ENCODE assay signal across 14 cellular contexts in the genomic region with DNA sequence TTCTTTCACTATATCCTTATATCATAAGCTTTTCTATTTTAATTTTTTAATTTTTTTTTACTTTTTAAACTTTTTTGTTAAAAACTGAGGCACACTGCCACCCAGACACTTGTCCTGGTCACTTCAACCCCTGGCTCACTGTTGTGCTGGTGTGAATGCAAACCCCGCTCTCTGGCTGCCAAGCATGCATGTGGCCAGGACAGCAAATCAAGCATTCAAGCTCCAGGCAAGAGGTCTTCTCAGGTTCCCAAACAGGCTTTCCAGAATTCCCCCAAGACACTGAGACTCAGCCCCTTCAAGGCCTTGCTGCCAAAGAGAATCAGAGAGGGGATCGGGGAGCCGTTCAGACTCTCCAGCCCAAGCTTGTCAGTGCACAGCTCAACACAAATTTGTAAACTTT.
A peak's percentile ranks its signal among the peaks of the same experiment; 100 is the strongest.
DNase-seq lines count a peak whose midpoint lies in the region; ATAC-seq and TF ChIP-seq lines count a peak whose summit lies in the region.
"Had no signal": no experiment of that assay in that cellular context is flagged by ENCODE, and none has a peak within 500 bp of the region (broad histone marks: within the 10 kb centered on the region; RNA-seq: fewer than 3 reads in every experiment).

No MANE protein-coding gene starts in this region.

- no peaks in the 10 kb centered on the region for H3K36me3 Mint-ChIP-seq in glutamatergic neuron (ENCODE audit: unreplicated experiment)
- H3K36me3 Mint-ChIP-seq: CD4-positive, CD25-positive, alpha-beta regulatory T cell had no signal

- TF ChIP-seq CTCF in glutamatergic neuron (IDR thresholded peaks at IDR 0.05; ENCODE audit: partially characterized antibody, unreplicated experiment) (no peak), psoas muscle (IDR thresholded peaks at IDR 0.05) (no peak)

- no peak overlapping the region for H3K27ac Mint-ChIP-seq in glutamatergic neuron (ENCODE audit: unreplicated experiment)
- H3K27ac Mint-ChIP-seq: CD4-positive, CD25-positive, alpha-beta regulatory T cell had no signal

- intact Hi-C loops in psoas muscle (cut with DNase I) = no loop called here

- ATAC-seq in psoas muscle = peak; percentile 61 to 72 (median 65)

- peak; percentile 16 for DNase-seq in NCI-H2171 (lab: John Stamatoyannopoulos, UW)
- DNase-seq in glutamatergic neuron = peak; percentile 30
- DNase-seq in psoas muscle = no peak
- DNase-seq in GF-D8 (lab: John Stamatoyannopoulos, UW) = no peak
- no peak for DNase-seq in DMS 273 treated with DMSO at 0.1 percent for 48 hours (lab: John Stamatoyannopoulos, UW)
- no peak for DNase-seq in NCI-H2081 treated with DMSO at 0.1 percent for 48 hours (lab: John Stamatoyannopoulos, UW)
- DNase-seq: ACHN; C1 segment of cervical spinal cord; Caco-2; CD4-positive, CD25-positive, alpha-beta regulatory T cell; DMS153; DMS79 treated with DMSO at 0.1 percent for 48 hours had no signal

- WGBS in psoas muscle, 3 donors = 21 to 39% (median 24%) methylated on average over 3 of the region's 3 CpGs

- peaks cover 4% of the 10 kb centered on the region for H3K9me3 Mint-ChIP-seq in glutamatergic neuron (ENCODE audit: unreplicated experiment)
- H3K9me3 Mint-ChIP-seq: CD4-positive, CD25-positive, alpha-beta regulatory T cell had no signal

- no peaks in the 10 kb centered on the region for H3K36me3 ChIP-seq in psoas muscle (ENCODE audit: insufficient read depth in 1 of 2, low read depth in 1 of 2)
- H3K36me3 ChIP-seq: BE2C, HAP-1 had no signal

- peak overlapping the region; percentile 54 for H3K27ac ChIP-seq in psoas muscle

- peaks cover 16% of the 10 kb centered on the region for H3K4me1 ChIP-seq in psoas muscle
- H3K4me1 ChIP-seq: Caco-2, HAP-1 had no signal

- H3K27me3 ChIP-seq in psoas muscle (ENCODE audit: insufficient read depth in 3 of 3, low read length in 2 of 3) = no peaks in the 10 kb centered on the region
- H3K27me3 ChIP-seq: BE2C had no signal

- H3K4me3 ChIP-seq in psoas muscle = no peak overlapping the region
- H3K4me3 ChIP-seq: HAP-1 had no signal

- H3K9me3 ChIP-seq in psoas muscle = no peaks in the 10 kb centered on the region
- H3K9me3 ChIP-seq: BE2C, Caco-2, HAP-1 had no signal

- peaks cover 32% of the 10 kb centered on the region for H3K4me1 Mint-ChIP-seq in glutamatergic neuron (ENCODE audit: low read depth, unreplicated experiment)

- H3K27me3 Mint-ChIP-seq in glutamatergic neuron (ENCODE audit: unreplicated experiment) = no peaks in the 10 kb centered on the region
- H3K27me3 Mint-ChIP-seq: CD4-positive, CD25-positive, alpha-beta regulatory T cell had no signal

- no peak overlapping the region for H3K4me3 Mint-ChIP-seq in glutamatergic neuron (ENCODE audit: unreplicated experiment)
- H3K4me3 Mint-ChIP-seq: CD4-positive, CD25-positive, alpha-beta regulatory T cell had no signal

Comparison
In these comparisons a context has a peak if more than half of its experiments do, and no peak if none do; other contexts are left out.
1. DNase-seq: peak in NCI-H2171 (single experiment) and glutamatergic neuron (single experiment); none in psoas muscle (0 of 2), GF-D8 (single experiment), DMS 273 treated with DMSO at 0.1 percent for 48 hours (single experiment) and NCI-H2081 treated with DMSO at 0.1 percent for 48 hours (single experiment).